Comparison of ENCODE assay signal across 30 cellular contexts in genomic region chr22:34344702-34345101, GRCh38.
"Had no signal": no experiment of that assay in that cellular context is flagged by ENCODE, and none has a peak within 500 bp of the region (broad histone marks: within the 10 kb centered on the region; RNA-seq: fewer than 3 reads in every experiment).

No MANE protein-coding gene starts in this region.

- H3K4me1 Mint-ChIP-seq: activated B cell treated with CpG ODN at 0.5 μM for 24 hours; activated CD4-positive, alpha-beta T cell treated with anti-CD3 and anti-CD28 coated beads, Interleukin-2, amount 10 ng/mL, durations not matched to agents 24 days and 14 days; activated CD8-positive, alpha-beta memory T cell treated with anti-CD3 and anti-CD28 coated beads, Interleukin-2, amount 10 ng/mL, durations not matched to agents 7 days and 5 days; activated naive CD8-positive, alpha-beta T cell treated with anti-CD3 and anti-CD28 coated beads, Interleukin-2, amount 50 U/mL, for 24 hours had no signal

- H3K9me3 Mint-ChIP-seq: activated B cell treated with CpG ODN at 0.5 μM for 24 hours; activated CD4-positive, alpha-beta T cell treated with anti-CD3 and anti-CD28 coated beads, Interleukin-2, amount 10 ng/mL, durations not matched to agents 24 days and 14 days; activated naive CD8-positive, alpha-beta T cell treated with anti-CD3 and anti-CD28 coated beads, Interleukin-2, amount 50 U/mL, for 24 hours; activated T-cell treated with anti-CD3 and anti-CD28 coated beads, Interleukin-2, amount 50 U/mL, for 24 hours had no signal

- H3K27me3 ChIP-seq: ascending aorta, body of pancreas had no signal

- H3K9me3 ChIP-seq: ascending aorta, body of pancreas had no signal

- H3K4me3 ChIP-seq: ascending aorta, body of pancreas had no signal

- H3K27ac Mint-ChIP-seq: activated B cell treated with CpG ODN at 0.5 μM for 24 hours; activated CD4-positive, alpha-beta T cell treated with anti-CD3 and anti-CD28 coated beads, Interleukin-2, amount 10 ng/mL, durations not matched to agents 24 days and 14 days; activated CD8-positive, alpha-beta memory T cell treated with anti-CD3 and anti-CD28 coated beads, Interleukin-2, amount 10 ng/mL, durations not matched to agents 7 days and 5 days; activated naive CD4-positive, alpha-beta T cell treated with anti-CD3 and anti-CD28 coated beads, Interleukin-2, amount 50 U/mL, for 72 hours; activated naive CD8-positive, alpha-beta T cell treated with anti-CD3 and anti-CD28 coated beads, Interleukin-2, amount 50 U/mL, for 24 hours; activated T-cell treated with anti-CD3 and anti-CD28 coated beads, Interleukin-2, amount 50 U/mL, for 24 hours; T-helper 1 cell treated with Interleukin-12 subunit alpha and Interleukin-12 subunit beta and Interleukin-4 antibody, amounts not matched to agents 30 μg/mL and 1 μg/mL, for 36 hours had no signal

- H3K4me1 ChIP-seq: ascending aorta, body of pancreas had no signal

- ATAC-seq: activated CD8-positive, alpha-beta memory T cell treated with anti-CD3 and anti-CD28 coated beads, Interleukin-2, amount 10 ng/mL, durations not matched to agents 7 days and 5 days; activated naive CD4-positive, alpha-beta T cell treated with anti-CD3 and anti-CD28 coated beads, Interleukin-2, amount 50 U/mL, for 72 hours; activated naive CD8-positive, alpha-beta T cell treated with anti-CD3 and anti-CD28 coated beads, Interleukin-2, amount 50 U/mL, for 24 hours; body of pancreas; Panc1; SK-N-SH treated with all-trans-retinoic acid at 6 μM for 48 hours had no signal

- H3K27me3 Mint-ChIP-seq: activated CD4-positive, alpha-beta T cell treated with anti-CD3 and anti-CD28 coated beads, Interleukin-2, amount 10 ng/mL, durations not matched to agents 24 days and 14 days; activated CD8-positive, alpha-beta memory T cell treated with anti-CD3 and anti-CD28 coated beads, Interleukin-2, amount 10 ng/mL, durations not matched to agents 7 days and 5 days had no signal

- H3K27ac ChIP-seq: ascending aorta, body of pancreas, RWPE1 had no signal

- H3K36me3 Mint-ChIP-seq: activated CD8-positive, alpha-beta memory T cell treated with anti-CD3 and anti-CD28 coated beads, Interleukin-2, amount 10 ng/mL, durations not matched to agents 7 days and 5 days; activated naive CD4-positive, alpha-beta T cell treated with anti-CD3 and anti-CD28 coated beads, Interleukin-2, amount 50 U/mL, for 72 hours had no signal

- H3K4me3 Mint-ChIP-seq: activated B cell treated with CpG ODN at 0.5 μM for 24 hours; activated CD4-positive, alpha-beta T cell treated with anti-CD3 and anti-CD28 coated beads, Interleukin-2, amount 10 ng/mL, durations not matched to agents 24 days and 14 days; activated CD8-positive, alpha-beta memory T cell treated with anti-CD3 and anti-CD28 coated beads, Interleukin-2, amount 10 ng/mL, durations not matched to agents 7 days and 5 days; activated naive CD8-positive, alpha-beta T cell treated with anti-CD3 and anti-CD28 coated beads, Interleukin-2, amount 50 U/mL, for 24 hours; activated T-cell treated with anti-CD3 and anti-CD28 coated beads, Interleukin-2, amount 50 U/mL, for 24 hours; T-helper 1 cell treated with Interleukin-12 subunit alpha and Interleukin-12 subunit beta and Interleukin-4 antibody, amounts not matched to agents 30 μg/mL and 1 μg/mL, for 36 hours had no signal

- DNase-seq: activated B cell treated with CpG ODN at 0.5 μM for 24 hours; activated CD4-positive, alpha-beta T cell treated with anti-CD3 and anti-CD28 coated beads for 1 hour; activated CD4-positive, alpha-beta T cell treated with anti-CD3 and anti-CD28 coated beads, Interleukin-2, amount 10 ng/mL, durations not matched to agents 24 days and 14 days; activated CD4-positive, alpha-beta T cell treated with anti-CD3 and anti-CD28 coated beads, Interleukin-2, amount 50 U/mL, for 48 hours; activated CD8-positive, alpha-beta memory T cell treated with anti-CD3 and anti-CD28 coated beads, Interleukin-2, amount 10 ng/mL, durations not matched to agents 7 days and 5 days; activated effector memory CD4-positive, alpha-beta T cell treated with anti-CD3 and anti-CD28 coated beads, Interleukin-2, amount 50 U/mL, for 16 hours; activated naive CD4-positive, alpha-beta T cell treated with Interleukin-2 at 50 U/mL for 16 hours; activated naive CD8-positive, alpha-beta T cell treated with anti-CD3 and anti-CD28 coated beads, Interleukin-2, amount 50 U/mL, for 24 hours; activated T-cell treated with anti-CD3 and anti-CD28 coated beads, Interleukin-2, amount 50 U/mL, for 24 hours; amniotic stem cell; body of pancreas; central memory CD4-positive, alpha-beta T cell; Kasumi-1; KBM-7; NCI-H146; NCI-H187 treated with DMSO at 0.1 percent for 48 hours; NCI-H2081 treated with DMSO at 0.1 percent for 48 hours; NCI-H446; NCI-H524; NCI-H774; NK-92 treated with Interleukin-12 subunit alpha and Interleukin-12 subunit beta, amount 100 ng/mL, for 24 hours; OCI-M1; SHP77 treated with DMSO at 0.1 percent for 48 hours; SW 1271 had no signal

- H3K36me3 ChIP-seq: ascending aorta had no signal
